ENCODE assay signal across 8 cellular contexts in genomic region chr12:106139422-106140141, GRCh38. TPM values are rescaled to one million over a fixed set of nuclear protein-coding genes. Genes with fewer than 3 reads are reported as not detected.
A peak's percentile ranks its signal among the peaks of the same experiment; 100 is the strongest.
DNase-seq lines count a peak whose midpoint lies in the region; ATAC-seq and TF ChIP-seq lines count a peak whose summit lies in the region.

No MANE protein-coding gene starts in this region.

- peak; percentile 14 for TF ChIP-seq CTCF in osteocyte (IDR thresholded peaks at IDR 0.05)
- TF ChIP-seq CTCF in CD14-positive monocyte (IDR thresholded peaks at IDR 0.05), result no peak

- H3K4me3 Mint-ChIP-seq in osteocyte (ENCODE audit: unreplicated experiment), result peak overlapping the region; percentile 77
- peak overlapping the region in 1 of 2 donors; percentile 69 for H3K4me3 Mint-ChIP-seq in CD14-positive monocyte

- 2 to 6% (median 5%) methylated on average over 58 to 66 of the region's 66 CpGs for WGBS in adipose tissue, 3 donors

- no peaks in the 10 kb centered on the region for H3K9me3 Mint-ChIP-seq in osteocyte (ENCODE audit: unreplicated experiment)
- H3K9me3 Mint-ChIP-seq in CD14-positive monocyte, result peaks cover 0 to 11% (median 5%) of the 10 kb centered on the region in 7 donors

- intact Hi-C loops in left cardiac atrium (cut with DNase I), result loop anchor here (2.0 to 10.0 kb wide), 6 partner anchors 65 to 715 kb away; no protein-coding TSS in a partner anchor
- intact Hi-C loops in CD14-positive monocyte (cut with micrococcal nuclease), result loop anchor here in 1 of 2 donors (10.0 kb wide), 1 partner anchor 435 kb away; no protein-coding TSS in a partner anchor

- DNase-seq in NCI-H2227 (lab: John Stamatoyannopoulos, UW; ENCODE audit: unreplicated experiment), result peak; percentile 73
- no peak for DNase-seq in NCI-H2227 treated with DMSO at 0.1 percent for 48 hours (lab: John Stamatoyannopoulos, UW)
- DNase-seq in NCI-H2107 (lab: John Stamatoyannopoulos, UW), result peak; percentile 72
- peak; percentile 85 for DNase-seq in left cardiac atrium
- DNase-seq in osteocyte (ENCODE audit: extremely low spot score, unreplicated experiment), result peak; percentile 94
- DNase-seq in NCI-H1694 treated with DMSO at 0.1 percent for 48 hours (lab: John Stamatoyannopoulos, UW), result no peak
- DNase-seq in CD14-positive monocyte (ENCODE audit: low spot score), result no peak

- ATAC-seq in left cardiac atrium, result peak; percentile 73 to 74

- H3K27ac Mint-ChIP-seq in osteocyte (ENCODE audit: unreplicated experiment) (peak overlapping the region; percentile 93), CD14-positive monocyte (no peak overlapping the region)

- no peaks in the 10 kb centered on the region for H3K36me3 Mint-ChIP-seq in osteocyte (ENCODE audit: unreplicated experiment)
- no peaks in the 10 kb centered on the region for H3K36me3 Mint-ChIP-seq in CD14-positive monocyte

- H3K4me1 Mint-ChIP-seq in osteocyte (ENCODE audit: unreplicated experiment) (peaks cover 64% of the 10 kb centered on the region), CD14-positive monocyte (peaks cover 5% of the 10 kb centered on the region)

- H3K27me3 Mint-ChIP-seq in osteocyte (ENCODE audit: unreplicated experiment) (no peaks in the 10 kb centered on the region), CD14-positive monocyte (ENCODE audit: low read depth in 3 of 3) (peaks cover 65 to 85% (median 68%) of the 10 kb centered on the region in 3 donors)

- peak overlapping the region; percentile 62 for H3K27ac ChIP-seq in adipose tissue (ENCODE audit: low read depth, low read length)

RNA-seq across cellular contexts. Expression of gene NUAK1, which starts 0.8 kb away (rescaled TPM):
- 10 to 100 TPM in 2 of 3 donors, 1 to 10 TPM in 1; 2.8 to 16.1 (median 11.6) TPM for polyA plus RNA-seq in adipose tissue
- total RNA-seq in left cardiac atrium, result 10 to 100 TPM; 20.4 to 40.1 TPM
- total RNA-seq in osteocyte, result 20.2 and 21.1 TPM in 2 replicates
- polyA plus RNA-seq in CD14-positive monocyte, result not detected

Comparison
In these comparisons a context has a peak if more than half of its experiments do, and no peak if none do; other contexts are left out.
1. DNase-seq: peak in NCI-H2227 (single experiment), NCI-H2107 (single experiment), left cardiac atrium (single experiment) and osteocyte (single experiment); none in NCI-H2227 treated with DMSO at 0.1 percent for 48 hours (single experiment), NCI-H1694 treated with DMSO at 0.1 percent for 48 hours (single experiment) and CD14-positive monocyte (single experiment).